Comparison of ENCODE assay signal across 15 cellular contexts in genomic region chr15:54789377-54789776, GRCh38.
"Had no signal": no experiment of that assay in that cellular context is flagged by ENCODE, and none has a peak within 500 bp of the region (broad histone marks: within the 10 kb centered on the region; RNA-seq: fewer than 3 reads in every experiment).

No MANE protein-coding gene starts in this region.

- H3K36me3 ChIP-seq: pancreas, thyroid gland, uterus had no signal

- H3K9me3 ChIP-seq: body of pancreas, pancreas, thyroid gland, uterus had no signal

- DNase-seq: activated CD4-positive, alpha-beta T cell treated with anti-CD3 and anti-CD28 coated beads, Interleukin-2, amount 50 U/mL, for 4 hours; activated CD4-positive, CD25-positive, alpha-beta regulatory T cell treated with anti-CD3 and anti-CD28 coated beads, Interleukin-2, amount 50 U/mL, for 72 hours; activated naive CD4-positive, alpha-beta T cell treated with anti-CD3 and anti-CD28 coated beads, Interleukin-2, amount 50 U/mL, for 16 hours; activated T-cell treated with anti-CD3 and anti-CD28 coated beads, Interleukin-2, amount 50 U/mL, for 1 hour; body of pancreas; central memory CD4-positive, alpha-beta T cell; cortex of kidney; erythroblast; hippocampal formation; naive B cell; pancreas; small intestine; thyroid gland; uterus had no signal

- H3K27me3 ChIP-seq: body of pancreas, pancreas, thyroid gland, uterus had no signal

- FAIRE-seq: pancreas, small intestine, TTC549 had no signal

- H3K27ac ChIP-seq: body of pancreas, pancreas, thyroid gland, uterus had no signal

- H3K4me3 ChIP-seq: body of pancreas, pancreas, thyroid gland, uterus had no signal

- H3K4me1 ChIP-seq: body of pancreas, pancreas, thyroid gland, uterus had no signal
